13 cellular contexts compared by ENCODE assay signal in genomic region chr3:135226057-135226456, GRCh38.
A peak's percentile ranks its signal among the peaks of the same experiment; 100 is the strongest.
DNase-seq lines count a peak whose midpoint lies in the region; ATAC-seq and FAIRE-seq lines count a peak whose summit lies in the region.
"Had no signal": no experiment of that assay in that cellular context is flagged by ENCODE, and none has a peak within 500 bp of the region (broad histone marks: within the 10 kb centered on the region; RNA-seq: fewer than 3 reads in every experiment).

No MANE protein-coding gene starts in this region.

- H3K36me3 Mint-ChIP-seq in activated CD8-positive, alpha-beta memory T cell treated with anti-CD3 and anti-CD28 coated beads, Interleukin-2, amount 10 ng/mL, durations not matched to agents 7 days and 5 days, result no peaks in the 10 kb centered on the region
- H3K36me3 Mint-ChIP-seq: activated naive CD8-positive, alpha-beta T cell had no signal

- no peak for FAIRE-seq in HTR-8/SVneo (lab: Jason Lieb, UNC)
- FAIRE-seq: RCC 7860 had no signal

- no peak overlapping the region for H3K4me3 Mint-ChIP-seq in activated CD8-positive, alpha-beta memory T cell treated with anti-CD3 and anti-CD28 coated beads, Interleukin-2, amount 10 ng/mL, durations not matched to agents 7 days and 5 days
- H3K4me3 Mint-ChIP-seq: activated naive CD8-positive, alpha-beta T cell had no signal

- no peaks in the 10 kb centered on the region for H3K27me3 Mint-ChIP-seq in activated CD8-positive, alpha-beta memory T cell treated with anti-CD3 and anti-CD28 coated beads, Interleukin-2, amount 10 ng/mL, durations not matched to agents 7 days and 5 days

- H3K9me3 Mint-ChIP-seq in activated CD8-positive, alpha-beta memory T cell treated with anti-CD3 and anti-CD28 coated beads, Interleukin-2, amount 10 ng/mL, durations not matched to agents 7 days and 5 days (ENCODE audit: low read depth), result peaks cover 2% of the 10 kb centered on the region

- H3K4me1 Mint-ChIP-seq in activated CD8-positive, alpha-beta memory T cell treated with anti-CD3 and anti-CD28 coated beads, Interleukin-2, amount 10 ng/mL, durations not matched to agents 7 days and 5 days, result peaks cover 1% of the 10 kb centered on the region

- CTCF ChIA-PET in activated CD8-positive, alpha-beta memory T cell treated with anti-CD3 and anti-CD28 coated beads, Interleukin-2, amount 10 ng/mL, durations not matched to agents 7 days and 5 days (lab: Charles Lee), result no interaction called here

- H3K27ac Mint-ChIP-seq in activated CD8-positive, alpha-beta memory T cell treated with anti-CD3 and anti-CD28 coated beads, Interleukin-2, amount 10 ng/mL, durations not matched to agents 7 days and 5 days, result no peak overlapping the region
- H3K27ac Mint-ChIP-seq: activated naive CD8-positive, alpha-beta T cell had no signal

- ATAC-seq in GM19043 (IDR thresholded peaks at IDR 0.05; ENCODE audit: low read depth, unreplicated experiment), result peak; percentile 64
- ATAC-seq in HG02981 (IDR thresholded peaks at IDR 0.05; ENCODE audit: unreplicated experiment), result peak; percentile 75
- no peak for ATAC-seq in activated CD8-positive, alpha-beta memory T cell treated with anti-CD3 and anti-CD28 coated beads, Interleukin-2, amount 10 ng/mL, durations not matched to agents 7 days and 5 days
- no peak for ATAC-seq in GM18520 (IDR thresholded peaks at IDR 0.05; ENCODE audit: unreplicated experiment)

- DNase-seq in Ammon's horn (ENCODE audit: low spot score) (peak; percentile 37), NOMO-1 treated with dmso at 0.1 percent for 144 hours (lab: John Stamatoyannopoulos, UW; ENCODE audit: unreplicated experiment) (peak; percentile 91), HUDEP-2 (lab: John Stamatoyannopoulos, UW; ENCODE audit: unreplicated experiment in 76 of 76) (no peak), HTR-8/SVneo (ENCODE audit: insufficient read length, low spot score) (no peak)
- DNase-seq in activated CD8-positive, alpha-beta memory T cell treated with anti-CD3 and anti-CD28 coated beads, Interleukin-2, amount 10 ng/mL, durations not matched to agents 7 days and 5 days, result no peak
- DNase-seq: activated CD4-positive, alpha-beta T cell treated with anti-CD3 and anti-CD28 coated beads for 1 hour; NCI-H1092 treated with DMSO at 0.1 percent for 48 hours; stimulated activated naive CD4-positive, alpha-beta T cell treated with Interleukin-2 at 50 U/mL for 16 hours had no signal

Comparison
In these comparisons a context has a peak if more than half of its experiments do, and no peak if none do; other contexts are left out.
1. DNase-seq: peak in Ammon's horn (single experiment) and NOMO-1 treated with dmso at 0.1 percent for 144 hours (single experiment); none in HUDEP-2 (0 of 76), activated CD8-positive, alpha-beta memory T cell treated with anti-CD3 and anti-CD28 coated beads, Interleukin-2, amount 10 ng/mL, durations not matched to agents 7 days and 5 days (single experiment) and HTR-8/SVneo (single experiment).
2. ATAC-seq: peak in GM19043 (single experiment) and HG02981 (single experiment); none in activated CD8-positive, alpha-beta memory T cell treated with anti-CD3 and anti-CD28 coated beads, Interleukin-2, amount 10 ng/mL, durations not matched to agents 7 days and 5 days (single experiment) and GM18520 (single experiment).